ENCODE assay signal across 8 cellular contexts in genomic region chr15:98177950-98178848, GRCh38.
A peak's percentile ranks its signal among the peaks of the same experiment; 100 is the strongest.
DNase-seq lines count a peak whose midpoint lies in the region; ATAC-seq and TF ChIP-seq lines count a peak whose summit lies in the region.

No MANE protein-coding gene starts in this region.

- H3K27ac Mint-ChIP-seq in activated naive CD4-positive, alpha-beta T cell treated with anti-CD3 and anti-CD28 coated beads, Interleukin-2, amount 10 ng/mL, durations not matched to agents 7 days and 5 days: no peak overlapping the region
- no peak overlapping the region for H3K27ac Mint-ChIP-seq in activated CD4-positive, alpha-beta memory T cell treated with anti-CD3 and anti-CD28 coated beads, Interleukin-2, amount 10 ng/mL, durations not matched to agents 7 days and 5 days
- no peak overlapping the region for H3K27ac Mint-ChIP-seq in neural progenitor cell

- H3K4me3 ChIP-seq in fibroblast of the aortic adventitia (ENCODE audit: low read depth, low read length): no peak overlapping the region
- H3K4me3 ChIP-seq in neural progenitor cell: no peak overlapping the region

- POLR2A ChIA-PET in activated CD4-positive, alpha-beta memory T cell treated with anti-CD3 and anti-CD28 coated beads, Interleukin-2, amount 10 ng/mL, durations not matched to agents 7 days and 5 days (lab: Charles Lee): no interaction called here

- H3K27ac ChIP-seq in neural progenitor cell: no peak overlapping the region

- no peaks in the 10 kb centered on the region for H3K79me2 ChIP-seq in neural progenitor cell (ENCODE audit: low read depth)

- peaks cover 38% of the 10 kb centered on the region for H3K27me3 Mint-ChIP-seq in activated naive CD4-positive, alpha-beta T cell treated with anti-CD3 and anti-CD28 coated beads, Interleukin-2, amount 10 ng/mL, durations not matched to agents 7 days and 5 days
- peaks cover 8% of the 10 kb centered on the region for H3K27me3 Mint-ChIP-seq in activated CD4-positive, alpha-beta memory T cell treated with anti-CD3 and anti-CD28 coated beads, Interleukin-2, amount 10 ng/mL, durations not matched to agents 7 days and 5 days
- peaks cover 4% of the 10 kb centered on the region for H3K27me3 Mint-ChIP-seq in neural progenitor cell (ENCODE audit: insufficient read depth, low read depth)

- H3K4me2 ChIP-seq in neural progenitor cell: peak overlapping the region; percentile 48

- no peaks in the 10 kb centered on the region for H3K36me3 ChIP-seq in neural progenitor cell

- DNase-seq in activated naive CD4-positive, alpha-beta T cell treated with anti-CD3 and anti-CD28 coated beads, Interleukin-2, amount 10 ng/mL, durations not matched to agents 7 days and 5 days: peak; percentile 55
- DNase-seq in activated naive CD4-positive, alpha-beta T cell treated with anti-CD3 and anti-CD28 coated beads, Interleukin-2, amount 50 U/mL, for 16 hours: no peak
- peak; percentile 66 for DNase-seq in NCI-H460 (ENCODE audit: extremely low read depth, low read depth)
- DNase-seq in activated CD4-positive, alpha-beta memory T cell treated with anti-CD3 and anti-CD28 coated beads, Interleukin-2, amount 10 ng/mL, durations not matched to agents 7 days and 5 days: peak; percentile 26
- peak; percentile 86 for DNase-seq in fibroblast of the aortic adventitia (ENCODE audit: low read depth)
- DNase-seq in neural progenitor cell (ENCODE audit: low spot score): peak; percentile 86
- DNase-seq in activated effector memory CD4-positive, alpha-beta T cell treated with anti-CD3 and anti-CD28 coated beads, Interleukin-2, amount 50 U/mL, for 16 hours: no peak

- peaks cover 10% of the 10 kb centered on the region for H3K4me1 ChIP-seq in neural progenitor cell

- H3K9me3 Mint-ChIP-seq in activated naive CD4-positive, alpha-beta T cell treated with anti-CD3 and anti-CD28 coated beads, Interleukin-2, amount 10 ng/mL, durations not matched to agents 7 days and 5 days: no peaks in the 10 kb centered on the region
- no peaks in the 10 kb centered on the region for H3K9me3 Mint-ChIP-seq in activated CD4-positive, alpha-beta memory T cell treated with anti-CD3 and anti-CD28 coated beads, Interleukin-2, amount 10 ng/mL, durations not matched to agents 7 days and 5 days
- H3K9me3 Mint-ChIP-seq in neural progenitor cell: no peaks in the 10 kb centered on the region

- peaks cover 6% of the 10 kb centered on the region for H3K27me3 ChIP-seq in neural progenitor cell

- H3F3A ChIP-seq in neural progenitor cell (ENCODE audit: low read depth): peaks cover 6% of the 10 kb centered on the region

- H4K20me1 ChIP-seq in neural progenitor cell (ENCODE audit: low read depth): no peaks in the 10 kb centered on the region

- no peaks in the 10 kb centered on the region for H3K9me3 ChIP-seq in neural progenitor cell (ENCODE audit: low read depth)

- no peak overlapping the region for H3K4me3 Mint-ChIP-seq in activated naive CD4-positive, alpha-beta T cell treated with anti-CD3 and anti-CD28 coated beads, Interleukin-2, amount 10 ng/mL, durations not matched to agents 7 days and 5 days
- no peak overlapping the region for H3K4me3 Mint-ChIP-seq in activated CD4-positive, alpha-beta memory T cell treated with anti-CD3 and anti-CD28 coated beads, Interleukin-2, amount 10 ng/mL, durations not matched to agents 7 days and 5 days
- H3K4me3 Mint-ChIP-seq in neural progenitor cell: no peak overlapping the region

- TF ChIP-seq CTCF in fibroblast of the aortic adventitia (IDR thresholded peaks at IDR 0.05; ENCODE audit: insufficient read depth, low read length) (peak; percentile 94), neural progenitor cell (IDR thresholded peaks at IDR 0.05) (peak; percentile 82)

- peaks cover 2% of the 10 kb centered on the region for H3K4me1 Mint-ChIP-seq in activated naive CD4-positive, alpha-beta T cell treated with anti-CD3 and anti-CD28 coated beads, Interleukin-2, amount 10 ng/mL, durations not matched to agents 7 days and 5 days
- H3K4me1 Mint-ChIP-seq in activated CD4-positive, alpha-beta memory T cell treated with anti-CD3 and anti-CD28 coated beads, Interleukin-2, amount 10 ng/mL, durations not matched to agents 7 days and 5 days: no peaks in the 10 kb centered on the region
- H3K4me1 Mint-ChIP-seq in neural progenitor cell: peaks cover 5% of the 10 kb centered on the region

- ATAC-seq in HG02884 (IDR thresholded peaks at IDR 0.05; ENCODE audit: unreplicated experiment): peak; percentile 59

- H3K36me3 Mint-ChIP-seq in activated naive CD4-positive, alpha-beta T cell treated with anti-CD3 and anti-CD28 coated beads, Interleukin-2, amount 10 ng/mL, durations not matched to agents 7 days and 5 days: no peaks in the 10 kb centered on the region
- no peaks in the 10 kb centered on the region for H3K36me3 Mint-ChIP-seq in activated CD4-positive, alpha-beta memory T cell treated with anti-CD3 and anti-CD28 coated beads, Interleukin-2, amount 10 ng/mL, durations not matched to agents 7 days and 5 days (ENCODE audit: low read depth)
- no peaks in the 10 kb centered on the region for H3K36me3 Mint-ChIP-seq in neural progenitor cell

- no peak overlapping the region for H3K9ac ChIP-seq in neural progenitor cell

- CTCF ChIA-PET in activated naive CD4-positive, alpha-beta T cell treated with anti-CD3 and anti-CD28 coated beads, Interleukin-2, amount 10 ng/mL, durations not matched to agents 7 days and 5 days (lab: Charles Lee): interaction anchor here (0.6 to 4.5 kb wide), 21 partner anchors 8 to 1759 kb away, joined by 3 to 56 read pairs (median 6); no protein-coding TSS in a partner anchor
- CTCF ChIA-PET in activated CD4-positive, alpha-beta memory T cell treated with anti-CD3 and anti-CD28 coated beads, Interleukin-2, amount 10 ng/mL, durations not matched to agents 7 days and 5 days (lab: Charles Lee): interaction anchor here (1.0 to 2.7 kb wide), 11 partner anchors 9 to 279 kb away, joined by 3 to 20 read pairs (median 6); no protein-coding TSS in a partner anchor

- H2AFZ ChIP-seq in neural progenitor cell (replicated peaks): no peak overlapping the region

Comparison
In these comparisons a context has a peak if more than half of its experiments do, and no peak if none do; other contexts are left out.
1. DNase-seq: peak in activated naive CD4-positive, alpha-beta T cell treated with anti-CD3 and anti-CD28 coated beads, Interleukin-2, amount 10 ng/mL, durations not matched to agents 7 days and 5 days (single experiment), NCI-H460 (single experiment), activated CD4-positive, alpha-beta memory T cell treated with anti-CD3 and anti-CD28 coated beads, Interleukin-2, amount 10 ng/mL, durations not matched to agents 7 days and 5 days (single experiment), fibroblast of the aortic adventitia (single experiment) and neural progenitor cell (single experiment); none in activated naive CD4-positive, alpha-beta T cell treated with anti-CD3 and anti-CD28 coated beads, Interleukin-2, amount 50 U/mL, for 16 hours (single experiment) and activated effector memory CD4-positive, alpha-beta T cell treated with anti-CD3 and anti-CD28 coated beads, Interleukin-2, amount 50 U/mL, for 16 hours (single experiment).